In the genomic region with DNA sequence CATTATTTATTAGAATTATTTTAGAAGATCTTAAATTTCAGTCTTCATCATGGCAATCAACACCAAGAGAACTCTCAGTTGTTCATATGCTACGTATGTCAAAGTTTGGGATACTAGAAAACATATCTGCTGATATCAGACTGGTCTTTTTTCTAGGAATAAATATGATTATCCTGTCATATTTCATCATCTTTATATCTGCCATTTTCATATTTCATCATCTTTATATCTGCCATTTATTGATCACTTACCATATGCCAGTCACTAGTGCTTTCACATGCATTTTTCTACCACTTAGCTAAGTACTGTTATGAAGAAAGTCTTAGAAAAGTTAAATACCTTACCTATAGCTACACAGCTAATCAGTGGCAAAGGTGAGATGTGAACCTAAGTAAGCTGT, we compare ENCODE assay signal across 3 cellular contexts.
A peak's percentile ranks its signal among the peaks of the same experiment; 100 is the strongest.
TF ChIP-seq lines count a peak whose summit lies in the region.

No MANE protein-coding gene starts in this region.

TF ChIP-seq in SK-N-SH, 30 proteins besides CTCF, POLR2A, EP300 and RAD21:
- TF ChIP-seq, protein P1, sequence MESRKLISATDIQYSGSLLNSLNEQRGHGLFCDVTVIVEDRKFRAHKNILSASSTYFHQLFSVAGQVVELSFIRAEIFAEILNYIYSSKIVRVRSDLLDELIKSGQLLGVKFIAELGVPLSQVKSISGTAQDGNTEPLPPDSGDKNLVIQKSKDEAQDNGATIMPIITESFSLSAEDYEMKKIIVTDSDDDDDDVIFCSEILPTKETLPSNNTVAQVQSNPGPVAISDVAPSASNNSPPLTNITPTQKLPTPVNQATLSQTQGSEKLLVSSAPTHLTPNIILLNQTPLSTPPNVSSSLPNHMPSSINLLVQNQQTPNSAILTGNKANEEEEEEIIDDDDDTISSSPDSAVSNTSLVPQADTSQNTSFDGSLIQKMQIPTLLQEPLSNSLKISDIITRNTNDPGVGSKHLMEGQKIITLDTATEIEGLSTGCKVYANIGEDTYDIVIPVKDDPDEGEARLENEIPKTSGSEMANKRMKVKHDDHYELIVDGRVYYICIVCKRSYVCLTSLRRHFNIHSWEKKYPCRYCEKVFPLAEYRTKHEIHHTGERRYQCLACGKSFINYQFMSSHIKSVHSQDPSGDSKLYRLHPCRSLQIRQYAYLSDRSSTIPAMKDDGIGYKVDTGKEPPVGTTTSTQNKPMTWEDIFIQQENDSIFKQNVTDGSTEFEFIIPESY (IDR thresholded peaks at IDR 0.05; ENCODE audit: borderline replicate concordance, low read depth): no peak
- TF ChIP-seq MAX (IDR thresholded peaks at IDR 0.05; ENCODE audit: low read depth): no peak

TF ChIP-seq in SK-N-SH treated with all-trans-retinoic acid at 6 μM for 48 hours, 23 proteins besides CTCF, POLR2A, EP300 and RAD21:
- TF ChIP-seq RARB (CRISPR knock-in tag; IDR thresholded peaks at IDR 0.05) (no peak), OSR1 (CRISPR knock-in tag; IDR thresholded peaks at IDR 0.05) (no peak), ZNF8 (CRISPR knock-in tag; IDR thresholded peaks at IDR 0.05) (no peak), ZC3H10 (CRISPR knock-in tag; IDR thresholded peaks at IDR 0.05) (no peak), ESRRG (CRISPR knock-in tag; IDR thresholded peaks at IDR 0.05) (no peak), TCF4 (CRISPR knock-in tag; IDR thresholded peaks at IDR 0.05; ENCODE audit: borderline replicate concordance) (no peak), SNAI2 (CRISPR knock-in tag; IDR thresholded peaks at IDR 0.05) (no peak), ISL1 (CRISPR knock-in tag; IDR thresholded peaks at IDR 0.05) (no peak), GLIS3 (CRISPR knock-in tag; IDR thresholded peaks at IDR 0.05) (no peak), ZNF565 (CRISPR knock-in tag; conservative IDR thresholded peaks at IDR 0.05; ENCODE audit: low read depth) (no peak), CSDC2 (CRISPR knock-in tag; IDR thresholded peaks at IDR 0.05) (no peak)
- TF ChIP-seq, protein P2, sequence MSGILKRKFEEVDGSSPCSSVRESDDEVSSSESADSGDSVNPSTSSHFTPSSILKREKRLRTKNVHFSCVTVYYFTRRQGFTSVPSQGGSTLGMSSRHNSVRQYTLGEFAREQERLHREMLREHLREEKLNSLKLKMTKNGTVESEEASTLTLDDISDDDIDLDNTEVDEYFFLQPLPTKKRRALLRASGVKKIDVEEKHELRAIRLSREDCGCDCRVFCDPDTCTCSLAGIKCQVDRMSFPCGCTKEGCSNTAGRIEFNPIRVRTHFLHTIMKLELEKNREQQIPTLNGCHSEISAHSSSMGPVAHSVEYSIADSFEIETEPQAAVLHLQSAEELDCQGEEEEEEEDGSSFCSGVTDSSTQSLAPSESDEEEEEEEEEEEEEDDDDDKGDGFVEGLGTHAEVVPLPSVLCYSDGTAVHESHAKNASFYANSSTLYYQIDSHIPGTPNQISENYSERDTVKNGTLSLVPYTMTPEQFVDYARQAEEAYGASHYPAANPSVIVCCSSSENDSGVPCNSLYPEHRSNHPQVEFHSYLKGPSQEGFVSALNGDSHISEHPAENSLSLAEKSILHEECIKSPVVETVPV (CRISPR knock-in tag; IDR thresholded peaks at IDR 0.05): no peak
- TF ChIP-seq, protein P3, sequence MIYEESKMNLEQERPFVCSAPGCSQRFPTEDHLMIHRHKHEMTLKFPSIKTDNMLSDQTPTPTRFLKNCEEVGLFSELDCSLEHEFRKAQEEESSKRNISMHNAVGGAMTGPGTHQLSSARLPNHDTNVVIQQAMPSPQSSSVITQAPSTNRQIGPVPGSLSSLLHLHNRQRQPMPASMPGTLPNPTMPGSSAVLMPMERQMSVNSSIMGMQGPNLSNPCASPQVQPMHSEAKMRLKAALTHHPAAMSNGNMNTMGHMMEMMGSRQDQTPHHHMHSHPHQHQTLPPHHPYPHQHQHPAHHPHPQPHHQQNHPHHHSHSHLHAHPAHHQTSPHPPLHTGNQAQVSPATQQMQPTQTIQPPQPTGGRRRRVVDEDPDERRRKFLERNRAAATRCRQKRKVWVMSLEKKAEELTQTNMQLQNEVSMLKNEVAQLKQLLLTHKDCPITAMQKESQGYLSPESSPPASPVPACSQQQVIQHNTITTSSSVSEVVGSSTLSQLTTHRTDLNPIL (CRISPR knock-in tag; IDR thresholded peaks at IDR 0.05; ENCODE audit: low read depth): no peak

TF ChIP-seq in K562, 482 proteins besides CTCF, POLR2A, EP300 and RAD21:
- TF ChIP-seq, protein P1 (CRISPR knock-in tag; IDR thresholded peaks at IDR 0.05): no peak
- TF ChIP-seq, protein P4, sequence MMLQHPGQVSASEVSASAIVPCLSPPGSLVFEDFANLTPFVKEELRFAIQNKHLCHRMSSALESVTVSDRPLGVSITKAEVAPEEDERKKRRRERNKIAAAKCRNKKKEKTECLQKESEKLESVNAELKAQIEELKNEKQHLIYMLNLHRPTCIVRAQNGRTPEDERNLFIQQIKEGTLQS (IDR thresholded peaks at IDR 0.05): peak; percentile 81
- TF ChIP-seq, protein P4 (CRISPR knock-in tag; conservative IDR thresholded peaks at IDR 0.05): no peak
- TF ChIP-seq TCFL5 (CRISPR knock-in tag; conservative IDR thresholded peaks at IDR 0.05): no peak
- no peak for TF ChIP-seq PKNOX1 (IDR thresholded peaks at IDR 0.05)
- peak; percentile 64; the same call in 1 of the 2 replicates for TF ChIP-seq CEBPB (tag; IDR thresholded peaks at IDR 0.05)
- no peak for TF ChIP-seq ZSCAN29 (IDR thresholded peaks at IDR 0.05)
- TF ChIP-seq CEBPG (CRISPR knock-in tag; IDR thresholded peaks at IDR 0.05): no peak
- peak; percentile 68 to 83; a peak in 3 of 4 replicates for TF ChIP-seq CEBPG (tag; conservative IDR thresholded peaks at IDR 0.05 in 1 of 2, IDR thresholded peaks at IDR 0.05 in 1 of 2)
- TF ChIP-seq, protein P5, sequence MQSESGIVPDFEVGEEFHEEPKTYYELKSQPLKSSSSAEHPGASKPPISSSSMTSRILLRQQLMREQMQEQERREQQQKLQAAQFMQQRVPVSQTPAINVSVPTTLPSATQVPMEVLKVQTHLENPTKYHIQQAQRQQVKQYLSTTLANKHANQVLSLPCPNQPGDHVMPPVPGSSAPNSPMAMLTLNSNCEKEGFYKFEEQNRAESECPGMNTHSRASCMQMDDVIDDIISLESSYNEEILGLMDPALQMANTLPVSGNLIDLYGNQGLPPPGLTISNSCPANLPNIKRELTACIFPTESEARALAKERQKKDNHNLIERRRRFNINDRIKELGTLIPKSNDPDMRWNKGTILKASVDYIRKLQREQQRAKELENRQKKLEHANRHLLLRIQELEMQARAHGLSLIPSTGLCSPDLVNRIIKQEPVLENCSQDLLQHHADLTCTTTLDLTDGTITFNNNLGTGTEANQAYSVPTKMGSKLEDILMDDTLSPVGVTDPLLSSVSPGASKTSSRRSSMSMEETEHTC (IDR thresholded peaks at IDR 0.05): no peak
TF ChIP-seq in K562: peak in this region for 3.
